ENCODE assay signal across 23 cellular contexts in the genomic region with DNA sequence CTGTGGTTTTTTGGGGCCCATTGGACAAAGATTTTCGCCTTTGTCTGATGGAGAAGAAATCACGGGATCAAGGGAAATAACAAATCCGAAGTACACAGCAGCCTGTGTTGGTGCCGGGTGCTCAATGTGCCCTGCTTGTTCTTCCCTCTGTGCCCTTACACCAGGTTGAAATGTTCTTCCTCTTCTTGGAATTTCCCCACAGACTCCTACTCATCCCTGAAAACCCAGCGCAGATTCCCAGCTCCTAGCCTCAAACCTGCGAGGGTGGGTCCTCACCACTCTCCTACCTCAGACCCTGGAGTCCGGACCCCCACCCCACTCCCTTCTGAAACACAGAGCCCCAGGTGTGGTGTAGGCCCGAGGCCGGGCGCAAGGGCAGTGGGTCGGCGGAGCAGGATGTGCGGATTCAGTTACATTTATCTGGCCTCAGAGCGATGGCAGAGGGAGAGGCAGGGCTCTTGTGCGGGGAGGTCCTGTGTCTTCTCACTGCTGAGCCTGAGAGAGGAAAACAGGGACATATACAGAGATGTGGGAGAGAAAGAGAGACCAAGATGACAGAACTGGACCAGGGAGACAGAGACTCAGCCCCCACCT. TPM values are rescaled to one million over a fixed set of nuclear protein-coding genes. Genes with fewer than 3 reads are reported as not detected.
"Had no signal": no experiment of that assay in that cellular context is flagged by ENCODE, and none has a peak within 500 bp of the region (broad histone marks: within the 10 kb centered on the region; RNA-seq: fewer than 3 reads in every experiment).

No MANE protein-coding gene starts in this region.

- ATAC-seq: K562 had no signal

- H3K4me3 ChIP-seq: K562, SJSA1, SK-N-MC had no signal

- H3K27ac ChIP-seq: KMS-11, SJSA1, SK-N-MC had no signal

- H3K9me3 Mint-ChIP-seq: IgD-negative memory B cell had no signal

- H3K9ac ChIP-seq: KMS-11 had no signal

- H3K9me3 ChIP-seq: SJSA1 had no signal

- H3K4me2 ChIP-seq: KMS-11 had no signal

- H3K4me3 Mint-ChIP-seq: IgD-negative memory B cell had no signal

- DNase-seq: Kasumi-1, MM.1S, NCI-H1092 treated with DMSO at 0.1 percent for 48 hours, NCI-H1436, NCI-H187, NCI-H2029, NCI-H2081 treated with DMSO at 0.1 percent for 48 hours, NCI-H2171, NCI-H226, NCI-H446, NCI-H510A, NCI-H524 treated with DMSO at 0.1 percent for 48 hours, NCI-H69, NCI-H774, Right ventricle myocardium superior, RPMI8226, SIG-M5 had no signal

- H3K36me3 ChIP-seq: SJSA1 had no signal

RNA-seq across cellular contexts. Expression of gene ACP4, which starts 4.8 kb away (rescaled TPM):
- total RNA-seq: K562, M059J, Right ventricle myocardium superior, SJSA1 had no signal
- polyA plus RNA-seq: IgD-negative memory B cell, K562 had no signal

RNA-seq across cellular contexts. Expression of gene GPR32, which starts 15.2 kb away (rescaled TPM):
- total RNA-seq: K562, M059J, Right ventricle myocardium superior, SJSA1 had no signal
- polyA plus RNA-seq: IgD-negative memory B cell, K562 had no signal

RNA-seq across cellular contexts. Expression of gene KLK1, which starts 38.2 kb away (rescaled TPM):
- total RNA-seq: M059J, Right ventricle myocardium superior, SJSA1 had no signal

RNA-seq across cellular contexts. Expression of gene KLK15, which starts 47.9 kb away (rescaled TPM):
- total RNA-seq: K562, M059J, Right ventricle myocardium superior, SJSA1 had no signal
- polyA plus RNA-seq: IgD-negative memory B cell, K562 had no signal
